In genomic region chr1:34292472-34292871, GRCh38 we compare ENCODE assay signal across 22 cellular contexts.
DNase-seq lines count a peak whose midpoint lies in the region; ATAC-seq and TF ChIP-seq lines count a peak whose summit lies in the region.
"Had no signal": no experiment of that assay in that cellular context is flagged by ENCODE, and none has a peak within 500 bp of the region (broad histone marks: within the 10 kb centered on the region; RNA-seq: fewer than 3 reads in every experiment).

No MANE protein-coding gene starts in this region.

- ATAC-seq in HG03342 (IDR thresholded peaks at IDR 0.05; ENCODE audit: unreplicated experiment) = no peak
- ATAC-seq: body of pancreas; natural killer cell treated with Interleukin-12 subunit alpha and Interleukin-12 subunit beta and Interleukin-15 and Interleukin-18, amount 100 ng/mL, for 72 hours; stimulated activated naive CD8-positive, alpha-beta T cell treated with anti-CD3 and anti-CD28 coated beads, Interleukin-15, amount 100 ng/mL, for 72 hours had no signal

- no peaks in the 10 kb centered on the region for H3K9me3 Mint-ChIP-seq in progenitor cell of endocrine pancreas (ENCODE audit: low read depth)
- H3K9me3 Mint-ChIP-seq: activated T-helper 2 cell treated with anti-CD3 and anti-CD28 coated beads, Interferon-gamma antibody, Interleukin-2, Interleukin-4, amounts not matched to agents 10 μg/mL and 5 μg/mL and 100 μg/mL, durations not matched to agents 14 hours and 24 hours and 36 hours; natural killer cell treated with Interleukin-12 subunit alpha and Interleukin-12 subunit beta and Interleukin-15 and Interleukin-18, amount 100 ng/mL, for 72 hours; stimulated activated naive CD8-positive, alpha-beta T cell treated with anti-CD3 and anti-CD28 coated beads, Interleukin-15, amount 100 ng/mL, for 72 hours had no signal

- H3K27me3 ChIP-seq in esophagus muscularis mucosa = peaks cover 0 to 13% (median 0%) of the 10 kb centered on the region in 4 donors
- H3K27me3 ChIP-seq in esophagus squamous epithelium = peaks cover 0 to 35% (median 0%) of the 10 kb centered on the region in 4 donors
- H3K27me3 ChIP-seq: body of pancreas had no signal

- H3K36me3 Mint-ChIP-seq in progenitor cell of endocrine pancreas (ENCODE audit: insufficient read depth) = no peaks in the 10 kb centered on the region
- H3K36me3 Mint-ChIP-seq: natural killer cell treated with Interleukin-12 subunit alpha and Interleukin-12 subunit beta and Interleukin-15 and Interleukin-18, amount 100 ng/mL, for 72 hours had no signal

- H3K9me3 ChIP-seq in esophagus muscularis mucosa (no peaks in the 10 kb centered on the region), esophagus squamous epithelium (no peaks in the 10 kb centered on the region)
- H3K9me3 ChIP-seq: body of pancreas, prostate gland had no signal

- 64% methylated on average over 2 of the region's 2 CpGs for WGBS in esophagus muscularis mucosa
- 39 to 54% methylated on average over 2 of the region's 2 CpGs for WGBS in esophagus squamous epithelium, 2 donors

- H3K4me1 Mint-ChIP-seq in progenitor cell of endocrine pancreas (ENCODE audit: low read depth) = no peaks in the 10 kb centered on the region
- H3K4me1 Mint-ChIP-seq: stimulated activated naive CD8-positive, alpha-beta T cell treated with anti-CD3 and anti-CD28 coated beads, Interleukin-15, amount 100 ng/mL, for 72 hours had no signal

- no peak overlapping the region for H3K4me3 Mint-ChIP-seq in progenitor cell of endocrine pancreas (ENCODE audit: low read depth)
- H3K4me3 Mint-ChIP-seq: natural killer cell treated with Interleukin-12 subunit alpha and Interleukin-12 subunit beta and Interleukin-15 and Interleukin-18, amount 100 ng/mL, for 72 hours; stimulated activated naive CD8-positive, alpha-beta T cell treated with anti-CD3 and anti-CD28 coated beads, Interleukin-15, amount 100 ng/mL, for 72 hours had no signal

- H3K27ac Mint-ChIP-seq in progenitor cell of endocrine pancreas = no peak overlapping the region
- H3K27ac Mint-ChIP-seq: activated T-helper 2 cell treated with anti-CD3 and anti-CD28 coated beads, Interferon-gamma antibody, Interleukin-2, Interleukin-4, amounts not matched to agents 10 μg/mL and 5 μg/mL and 100 μg/mL, durations not matched to agents 14 hours and 24 hours and 36 hours; natural killer cell treated with Interleukin-12 subunit alpha and Interleukin-12 subunit beta and Interleukin-15 and Interleukin-18, amount 100 ng/mL, for 72 hours had no signal

- no peak for TF ChIP-seq EP300 in esophagus muscularis mucosa (IDR thresholded peaks at IDR 0.05)

- intact Hi-C loops in esophagus muscularis mucosa (cut with DNase I) (no loop called here), esophagus squamous epithelium (cut with DNase I) (no loop called here)

- H3K27ac ChIP-seq in esophagus muscularis mucosa (replicated peaks in 1 of 4) = no peak overlapping the region
- no peak overlapping the region for H3K27ac ChIP-seq in esophagus squamous epithelium
- H3K27ac ChIP-seq: 22Rv1, body of pancreas, GM23248, prostate gland had no signal

- H3K36me3 ChIP-seq in esophagus muscularis mucosa (no peaks in the 10 kb centered on the region), esophagus squamous epithelium (no peaks in the 10 kb centered on the region)
- H3K36me3 ChIP-seq: prostate gland had no signal

- H3K4me1 ChIP-seq in esophagus muscularis mucosa (no peaks in the 10 kb centered on the region), esophagus squamous epithelium (no peaks in the 10 kb centered on the region)
- H3K4me1 ChIP-seq: body of pancreas, prostate gland had no signal

- TF ChIP-seq POLR2A in esophagus muscularis mucosa (IDR thresholded peaks at IDR 0.05; ENCODE audit: low read depth) (no peak), esophagus squamous epithelium (IDR thresholded peaks at IDR 0.05) (no peak)

- DNase-seq in DMS53 (lab: John Stamatoyannopoulos, UW) (peak; percentile 52), DMS53 treated with DMSO at 0.1 percent for 48 hours (lab: John Stamatoyannopoulos, UW; ENCODE audit: unreplicated experiment) (no peak), M059J (ENCODE audit: low read depth) (peak; percentile 39), esophagus muscularis mucosa (ENCODE audit: extremely low spot score) (peak; percentile 78), progenitor cell of endocrine pancreas (ENCODE audit: low spot score, unreplicated experiment) (no peak), esophagus squamous epithelium (lab: John Stamatoyannopoulos, UW) (no peak), AML-193 (lab: John Stamatoyannopoulos, UW) (no peak)
- DNase-seq: activated CD4-positive, alpha-beta T cell treated with anti-CD3 and anti-CD28 coated beads for 48 hours; body of pancreas; C1 segment of cervical spinal cord; DMS 273 treated with DMSO at 0.1 percent for 48 hours; GF-D8; GM23248; NCI-H1417 treated with DMSO at 0.1 percent for 48 hours; NK-92 treated with Interleukin-12 subunit alpha and Interleukin-12 subunit beta, amount 100 ng/mL, for 24 hours; RPMI8226; stimulated activated naive CD8-positive, alpha-beta T cell treated with anti-CD3 and anti-CD28 coated beads, Interleukin-15, amount 100 ng/mL, for 72 hours had no signal

- H3K4me3 ChIP-seq in esophagus muscularis mucosa (no peak overlapping the region), esophagus squamous epithelium (no peak overlapping the region)
- H3K4me3 ChIP-seq: body of pancreas, GM23248, prostate gland had no signal

- TF ChIP-seq CTCF in esophagus muscularis mucosa (IDR thresholded peaks at IDR 0.05) (no peak), progenitor cell of endocrine pancreas (IDR thresholded peaks at IDR 0.05; ENCODE audit: unreplicated experiment) (peak; percentile 13), esophagus squamous epithelium (IDR thresholded peaks at IDR 0.05) (peak in 2 of 6 experiments; percentile 11 to 23)

- H3K27me3 Mint-ChIP-seq in progenitor cell of endocrine pancreas = peaks cover 23% of the 10 kb centered on the region

Comparison
In these comparisons a context has a peak if more than half of its experiments do, and no peak if none do; other contexts are left out.
1. DNase-seq: peak in DMS53 (single experiment), M059J (single experiment) and esophagus muscularis mucosa (single experiment); none in DMS53 treated with DMSO at 0.1 percent for 48 hours (single experiment), progenitor cell of endocrine pancreas (single experiment), esophagus squamous epithelium (single experiment) and AML-193 (0 of 2).